ENCODE assay signal across 11 cellular contexts in the genomic region with DNA sequence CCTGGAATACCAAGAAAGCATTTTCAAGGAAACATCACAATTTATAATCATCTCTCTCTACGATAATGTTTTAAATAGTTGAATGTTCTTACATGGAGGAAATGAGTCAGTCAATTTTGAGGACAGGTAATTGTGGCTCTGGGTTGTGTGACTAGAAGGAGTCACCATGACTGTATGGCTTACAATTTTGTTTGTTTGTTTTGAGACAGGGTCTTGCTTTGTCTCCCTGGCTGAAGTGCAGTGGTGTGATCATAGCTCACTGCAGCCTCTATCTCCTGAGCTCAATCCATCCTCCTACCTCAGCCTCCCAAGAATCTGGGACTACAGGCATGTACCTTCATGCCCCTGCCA. TPM values are rescaled to one million over a fixed set of nuclear protein-coding genes. Genes with fewer than 3 reads are reported as not detected.
A peak's percentile ranks its signal among the peaks of the same experiment; 100 is the strongest.
DNase-seq lines count a peak whose midpoint lies in the region; ATAC-seq and TF ChIP-seq lines count a peak whose summit lies in the region.
"Had no signal": no experiment of that assay in that cellular context is flagged by ENCODE, and none has a peak within 500 bp of the region (broad histone marks: within the 10 kb centered on the region; RNA-seq: fewer than 3 reads in every experiment).

No MANE protein-coding gene starts in this region.

- peak; percentile 35 for ATAC-seq in activated CD4-positive, alpha-beta T cell treated with anti-CD3 and anti-CD28 coated beads for 36 hours
- ATAC-seq in activated naive CD8-positive, alpha-beta T cell treated with anti-CD3 and anti-CD28 coated beads, Interleukin-2, amount 50 U/mL, for 24 hours = no peak
- no peak for ATAC-seq in HG02759 (IDR thresholded peaks at IDR 0.05; ENCODE audit: unreplicated experiment)
- no peak for ATAC-seq in HG03159 (IDR thresholded peaks at IDR 0.05; ENCODE audit: unreplicated experiment)

- H3K9me3 Mint-ChIP-seq in activated CD4-positive, alpha-beta T cell treated with anti-CD3 and anti-CD28 coated beads for 36 hours (ENCODE audit: low read depth) = no peaks in the 10 kb centered on the region
- no peaks in the 10 kb centered on the region for H3K9me3 Mint-ChIP-seq in HFFc6
- no peaks in the 10 kb centered on the region for H3K9me3 Mint-ChIP-seq in activated naive CD8-positive, alpha-beta T cell treated with anti-CD3 and anti-CD28 coated beads, Interleukin-2, amount 50 U/mL, for 24 hours
- H3K9me3 Mint-ChIP-seq: stimulated activated naive B cell treated with anti-CD40 and anti-IgM and Interleukin-4, amounts not matched to agents 10 μg/mL and 1 μg/mL and 100 μg/mL, for 72 hours had no signal

- peaks cover 20% of the 10 kb centered on the region for H3K4me1 Mint-ChIP-seq in activated CD4-positive, alpha-beta T cell treated with anti-CD3 and anti-CD28 coated beads for 36 hours
- peaks cover 27% of the 10 kb centered on the region for H3K4me1 Mint-ChIP-seq in HFFc6 (ENCODE audit: low read depth)
- peaks cover 25% of the 10 kb centered on the region for H3K4me1 Mint-ChIP-seq in activated naive CD8-positive, alpha-beta T cell treated with anti-CD3 and anti-CD28 coated beads, Interleukin-2, amount 50 U/mL, for 24 hours

- CTCF ChIA-PET in activated CD4-positive, alpha-beta T cell treated with anti-CD3 and anti-CD28 coated beads for 36 hours (lab: Charles Lee) = interaction anchor here (0.5 to 1.8 kb wide), 7 partner anchors 15 to 205 kb away, joined by 3 to 5 read pairs (median 4); no protein-coding TSS in a partner anchor

- H3K36me3 Mint-ChIP-seq in activated CD4-positive, alpha-beta T cell treated with anti-CD3 and anti-CD28 coated beads for 36 hours (ENCODE audit: low read depth) = peaks cover 26% of the 10 kb centered on the region
- peaks cover 34% of the 10 kb centered on the region for H3K36me3 Mint-ChIP-seq in HFFc6 (ENCODE audit: low read depth)
- H3K36me3 Mint-ChIP-seq in activated naive CD8-positive, alpha-beta T cell treated with anti-CD3 and anti-CD28 coated beads, Interleukin-2, amount 50 U/mL, for 24 hours (ENCODE audit: low read depth) = peaks cover 33% of the 10 kb centered on the region

- intact Hi-C loops in activated CD4-positive, alpha-beta T cell treated with anti-CD3 and anti-CD28 coated beads for 36 hours (cut with DNase I, micrococcal nuclease) = loop anchor here in 1 of 2 experiments (5.0 kb wide), 1 partner anchor 205 kb away; no protein-coding TSS in a partner anchor

- DNase-seq in activated CD4-positive, alpha-beta T cell treated with anti-CD3 and anti-CD28 coated beads for 36 hours = no peak
- no peak for DNase-seq in activated CD4-positive, alpha-beta T cell treated with anti-CD3 and anti-CD28 coated beads, Interleukin-2, amount 50 U/mL, for 1 hour
- DNase-seq in HFFc6 = peak; percentile 23
- no peak for DNase-seq in activated naive CD8-positive, alpha-beta T cell treated with anti-CD3 and anti-CD28 coated beads, Interleukin-2, amount 50 U/mL, for 24 hours
- peak; percentile 86 for DNase-seq in kidney tubule cell (ENCODE audit: low spot score)
- DNase-seq in NCI-H526 (lab: John Stamatoyannopoulos, UW) = no peak
- DNase-seq: 8988T; sigmoid colon; stimulated activated naive B cell treated with anti-CD40 and anti-IgM and Interleukin-4, amounts not matched to agents 10 μg/mL and 1 μg/mL and 100 μg/mL, for 72 hours had no signal

- H3K27ac Mint-ChIP-seq in activated CD4-positive, alpha-beta T cell treated with anti-CD3 and anti-CD28 coated beads for 36 hours = peak overlapping the region; percentile 47
- H3K27ac Mint-ChIP-seq in HFFc6 = peak overlapping the region; percentile 63
- H3K27ac Mint-ChIP-seq in activated naive CD8-positive, alpha-beta T cell treated with anti-CD3 and anti-CD28 coated beads, Interleukin-2, amount 50 U/mL, for 24 hours = peak overlapping the region; percentile 70
- H3K27ac Mint-ChIP-seq: stimulated activated naive B cell treated with anti-CD40 and anti-IgM and Interleukin-4, amounts not matched to agents 10 μg/mL and 1 μg/mL and 100 μg/mL, for 72 hours had no signal

- no peak overlapping the region for H3K4me3 Mint-ChIP-seq in activated CD4-positive, alpha-beta T cell treated with anti-CD3 and anti-CD28 coated beads for 36 hours
- H3K4me3 Mint-ChIP-seq in HFFc6 = no peak overlapping the region
- H3K4me3 Mint-ChIP-seq in activated naive CD8-positive, alpha-beta T cell treated with anti-CD3 and anti-CD28 coated beads, Interleukin-2, amount 50 U/mL, for 24 hours = no peak overlapping the region
- H3K4me3 Mint-ChIP-seq: stimulated activated naive B cell treated with anti-CD40 and anti-IgM and Interleukin-4, amounts not matched to agents 10 μg/mL and 1 μg/mL and 100 μg/mL, for 72 hours had no signal

- no peak for TF ChIP-seq CTCF in HFFc6 (IDR thresholded peaks at IDR 0.05)

- POLR2A ChIA-PET in activated CD4-positive, alpha-beta T cell treated with anti-CD3 and anti-CD28 coated beads for 36 hours (lab: Charles Lee) = no interaction called here

- no peaks in the 10 kb centered on the region for H3K27me3 Mint-ChIP-seq in activated CD4-positive, alpha-beta T cell treated with anti-CD3 and anti-CD28 coated beads for 36 hours
- no peaks in the 10 kb centered on the region for H3K27me3 Mint-ChIP-seq in HFFc6 (ENCODE audit: insufficient read depth)
- no peaks in the 10 kb centered on the region for H3K27me3 Mint-ChIP-seq in activated naive CD8-positive, alpha-beta T cell treated with anti-CD3 and anti-CD28 coated beads, Interleukin-2, amount 50 U/mL, for 24 hours
- H3K27me3 Mint-ChIP-seq: stimulated activated naive B cell treated with anti-CD40 and anti-IgM and Interleukin-4, amounts not matched to agents 10 μg/mL and 1 μg/mL and 100 μg/mL, for 72 hours had no signal

RNA-seq across cellular contexts. Expression of a gene that starts 47.4 kb away (rescaled TPM):
- total RNA-seq in activated CD4-positive, alpha-beta T cell treated with anti-CD3 and anti-CD28 coated beads for 36 hours = 10 to 100 TPM; 18.0 to 19.6 TPM
- 10 to 100 TPM; 17.5 to 22.2 (median 20.7) TPM for total RNA-seq in HFFc6 (2021; fragmentation: NEBNext Ultra II Directional; extraction: Animal tissue kit (Norgen Biotek cat#: 25700))

Comparison
In these comparisons a context has a peak if more than half of its experiments do, and no peak if none do; other contexts are left out.
1. DNase-seq: peak in HFFc6 (single experiment) and kidney tubule cell (single experiment); none in activated CD4-positive, alpha-beta T cell treated with anti-CD3 and anti-CD28 coated beads for 36 hours (single experiment), activated CD4-positive, alpha-beta T cell treated with anti-CD3 and anti-CD28 coated beads, Interleukin-2, amount 50 U/mL, for 1 hour (single experiment), activated naive CD8-positive, alpha-beta T cell treated with anti-CD3 and anti-CD28 coated beads, Interleukin-2, amount 50 U/mL, for 24 hours (single experiment) and NCI-H526 (0 of 2).
2. Peak in every context shown above with its lines, with median percentiles within 50 percentile points of each other: H3K27ac Mint-ChIP-seq.